8 cellular contexts compared by ENCODE assay signal in the genomic region with DNA sequence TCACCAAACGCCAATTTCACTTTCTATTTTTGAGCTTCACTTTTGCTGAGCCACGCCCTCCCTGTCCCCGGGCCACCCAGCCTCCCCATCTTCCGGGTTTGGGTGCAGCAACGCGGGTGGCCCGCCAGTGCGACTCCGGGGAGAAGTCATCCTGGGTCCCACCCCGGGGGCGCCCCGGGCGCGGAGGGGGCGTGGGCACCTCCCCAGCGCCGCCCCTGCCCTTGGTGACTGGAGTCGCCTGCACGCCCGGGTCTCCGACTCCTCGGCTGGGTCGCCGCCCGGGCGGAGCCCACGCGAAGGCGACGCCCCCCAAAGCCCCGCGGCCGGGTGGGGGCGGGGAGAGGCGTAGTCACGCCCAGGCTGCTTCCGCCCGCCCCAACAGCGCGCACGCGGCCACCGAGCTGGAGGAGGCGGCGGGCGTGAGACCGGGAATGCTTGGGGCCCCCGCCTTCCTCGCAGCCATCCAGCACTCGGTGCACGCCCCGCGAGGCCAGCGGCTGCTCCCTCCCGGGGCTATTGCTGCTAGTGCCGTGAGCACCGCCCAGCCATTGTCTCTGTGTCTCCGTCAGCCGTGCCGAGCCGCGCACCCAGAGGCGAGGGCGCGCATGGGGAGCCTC.
A peak's percentile ranks its signal among the peaks of the same experiment; 100 is the strongest.
DNase-seq lines count a peak whose midpoint lies in the region; ATAC-seq and TF ChIP-seq lines count a peak whose summit lies in the region.

No MANE protein-coding gene starts in this region.

- peak; percentile 83 for ATAC-seq in HG03521 (IDR thresholded peaks at IDR 0.05; ENCODE audit: unreplicated experiment)
- ATAC-seq in omental fat pad (ENCODE audit: low FRiP score) = no peak

- H3K4me1 Mint-ChIP-seq in glutamatergic neuron (ENCODE audit: low read depth, unreplicated experiment) = peaks cover 4% of the 10 kb centered on the region

- no peaks in the 10 kb centered on the region for H3K36me3 Mint-ChIP-seq in glutamatergic neuron (ENCODE audit: unreplicated experiment)

- peak overlapping the region; percentile 84 for H3K4me3 Mint-ChIP-seq in glutamatergic neuron (ENCODE audit: unreplicated experiment)

- DNase-seq in GM13976 (ENCODE audit: low spot score) (peak; percentile 75), glutamatergic neuron (peak; percentile 77), SIG-M5 (lab: John Stamatoyannopoulos, UW) (no peak), omental fat pad (ENCODE audit: low spot score) (no peak), GOT3 (lab: John Stamatoyannopoulos, UW) (no peak)
- peak; percentile 84 for DNase-seq in activated CD4-positive, alpha-beta T cell treated with anti-CD3 and anti-CD28 coated beads, Interleukin-2, amount 50 U/mL, for 1 hour
- DNase-seq in stimulated activated CD4-positive, alpha-beta T cell treated with anti-CD3 and anti-CD28 coated beads, TNF-alpha, amount 100 ng/mL, for 24 hours (ENCODE audit: low read depth in 3 of 3) = peak; percentile 67 to 83 (median 68)

- H3K27ac Mint-ChIP-seq in glutamatergic neuron (ENCODE audit: unreplicated experiment) = peak overlapping the region; percentile 66

- H3K27me3 Mint-ChIP-seq in glutamatergic neuron (ENCODE audit: unreplicated experiment) = no peaks in the 10 kb centered on the region

- TF ChIP-seq CTCF in GM13976 (IDR thresholded peaks at IDR 0.05; ENCODE audit: borderline replicate concordance, control extremely low read depth, extremely low read depth, insufficient read depth, missing control alignments) (no peak), glutamatergic neuron (IDR thresholded peaks at IDR 0.05; ENCODE audit: partially characterized antibody, unreplicated experiment) (no peak), omental fat pad (IDR thresholded peaks at IDR 0.05) (no peak)

- in situ Hi-C loops in GM13976 (cut with MboI; ENCODE audit: low sequenced_read_pairs, unreplicated experiment) = no loop called here

- H3K9me3 Mint-ChIP-seq in glutamatergic neuron (ENCODE audit: unreplicated experiment) = peaks cover 2% of the 10 kb centered on the region

Comparison
In these comparisons a context has a peak if more than half of its experiments do, and no peak if none do; other contexts are left out.
1. DNase-seq: peak in GM13976 (single experiment), activated CD4-positive, alpha-beta T cell treated with anti-CD3 and anti-CD28 coated beads, Interleukin-2, amount 50 U/mL, for 1 hour (single experiment), glutamatergic neuron (single experiment) and stimulated activated CD4-positive, alpha-beta T cell treated with anti-CD3 and anti-CD28 coated beads, TNF-alpha, amount 100 ng/mL, for 24 hours (3 of 3); none in SIG-M5 (single experiment), omental fat pad (single experiment) and GOT3 (single experiment).